1 cellular context compared by ENCODE assay signal in the genomic region with DNA sequence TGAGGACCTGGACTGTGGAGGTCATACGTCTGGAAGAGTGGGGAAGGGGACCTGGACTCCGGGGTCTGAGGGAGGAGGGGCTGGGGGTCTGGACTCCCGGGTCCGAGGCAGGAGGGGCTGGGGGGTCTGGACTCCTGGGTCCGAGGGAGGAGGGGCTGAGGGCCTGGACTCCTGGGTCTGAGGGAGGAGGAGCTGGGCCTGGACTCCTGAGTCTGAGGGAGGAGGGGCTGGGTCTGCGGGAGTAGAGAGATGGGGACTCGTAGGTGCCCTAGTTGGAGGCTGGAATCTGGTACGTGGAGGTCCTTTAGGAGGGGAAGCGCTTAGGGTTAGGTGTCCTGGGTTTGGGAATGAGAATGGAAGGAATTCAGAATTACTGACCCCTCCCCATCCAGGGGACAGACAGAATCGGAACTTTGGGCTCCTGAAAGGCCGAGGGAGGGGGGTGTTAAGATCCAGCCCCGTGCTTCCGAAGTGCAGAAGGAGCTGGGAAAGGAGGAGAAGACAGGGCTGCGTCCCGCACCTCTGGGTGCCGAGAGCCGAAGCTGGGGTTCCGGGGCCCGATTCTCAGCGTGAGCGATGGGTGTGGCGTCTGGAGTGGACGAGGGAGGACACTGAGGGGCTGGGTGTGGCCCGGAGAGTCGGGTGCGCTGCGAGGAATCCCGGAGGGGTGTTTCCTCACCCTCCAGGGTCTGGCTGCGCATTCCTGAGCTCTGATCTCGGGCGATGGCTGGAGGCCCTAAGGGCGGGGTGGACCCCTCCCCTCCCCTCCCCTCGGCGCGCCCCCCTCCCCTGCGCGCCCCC.
A peak's percentile ranks its signal among the peaks of the same experiment; 100 is the strongest.
TF ChIP-seq lines count a peak whose summit lies in the region.

No MANE protein-coding gene starts in this region.

TF ChIP-seq in HepG2, 621 proteins besides CTCF, POLR2A, EP300 and RAD21 (continued from another document):
- no peak for TF ChIP-seq SP1 (IDR thresholded peaks at IDR 0.05)
- TF ChIP-seq SP1 (CRISPR knock-in tag; IDR thresholded peaks at IDR 0.05), result no peak
- 0 out of 2 replicates have a peak, but pooled peaks have one; percentile 12 for TF ChIP-seq ZNF563 (CRISPR knock-in tag; IDR thresholded peaks at IDR 0.05)
- TF ChIP-seq RBM22 (optimal IDR thresholded peaks at IDR 0.05; ENCODE audit: low read length), result no peak
- TF ChIP-seq, protein P1, sequence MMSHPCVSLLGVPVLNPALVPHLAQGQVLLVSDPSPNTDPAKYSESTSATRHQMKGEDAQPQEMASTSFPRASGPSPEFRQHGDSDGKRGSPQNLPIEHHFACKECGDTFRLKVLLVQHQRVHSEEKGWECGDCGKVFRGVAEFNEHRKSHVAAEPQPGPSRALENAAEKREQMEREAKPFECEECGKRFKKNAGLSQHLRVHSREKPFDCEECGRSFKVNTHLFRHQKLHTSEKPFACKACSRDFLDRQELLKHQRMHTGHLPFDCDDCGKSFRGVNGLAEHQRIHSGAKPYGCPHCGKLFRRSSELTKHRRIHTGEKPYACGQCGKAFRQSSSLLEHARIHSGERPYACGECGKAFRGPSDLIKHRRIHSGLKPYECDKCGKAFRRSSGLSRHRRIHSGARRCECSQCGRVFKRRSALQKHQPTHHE (CRISPR knock-in tag; IDR thresholded peaks at IDR 0.05; ENCODE audit: borderline replicate concordance), result no peak
- TF ChIP-seq, protein P2, sequence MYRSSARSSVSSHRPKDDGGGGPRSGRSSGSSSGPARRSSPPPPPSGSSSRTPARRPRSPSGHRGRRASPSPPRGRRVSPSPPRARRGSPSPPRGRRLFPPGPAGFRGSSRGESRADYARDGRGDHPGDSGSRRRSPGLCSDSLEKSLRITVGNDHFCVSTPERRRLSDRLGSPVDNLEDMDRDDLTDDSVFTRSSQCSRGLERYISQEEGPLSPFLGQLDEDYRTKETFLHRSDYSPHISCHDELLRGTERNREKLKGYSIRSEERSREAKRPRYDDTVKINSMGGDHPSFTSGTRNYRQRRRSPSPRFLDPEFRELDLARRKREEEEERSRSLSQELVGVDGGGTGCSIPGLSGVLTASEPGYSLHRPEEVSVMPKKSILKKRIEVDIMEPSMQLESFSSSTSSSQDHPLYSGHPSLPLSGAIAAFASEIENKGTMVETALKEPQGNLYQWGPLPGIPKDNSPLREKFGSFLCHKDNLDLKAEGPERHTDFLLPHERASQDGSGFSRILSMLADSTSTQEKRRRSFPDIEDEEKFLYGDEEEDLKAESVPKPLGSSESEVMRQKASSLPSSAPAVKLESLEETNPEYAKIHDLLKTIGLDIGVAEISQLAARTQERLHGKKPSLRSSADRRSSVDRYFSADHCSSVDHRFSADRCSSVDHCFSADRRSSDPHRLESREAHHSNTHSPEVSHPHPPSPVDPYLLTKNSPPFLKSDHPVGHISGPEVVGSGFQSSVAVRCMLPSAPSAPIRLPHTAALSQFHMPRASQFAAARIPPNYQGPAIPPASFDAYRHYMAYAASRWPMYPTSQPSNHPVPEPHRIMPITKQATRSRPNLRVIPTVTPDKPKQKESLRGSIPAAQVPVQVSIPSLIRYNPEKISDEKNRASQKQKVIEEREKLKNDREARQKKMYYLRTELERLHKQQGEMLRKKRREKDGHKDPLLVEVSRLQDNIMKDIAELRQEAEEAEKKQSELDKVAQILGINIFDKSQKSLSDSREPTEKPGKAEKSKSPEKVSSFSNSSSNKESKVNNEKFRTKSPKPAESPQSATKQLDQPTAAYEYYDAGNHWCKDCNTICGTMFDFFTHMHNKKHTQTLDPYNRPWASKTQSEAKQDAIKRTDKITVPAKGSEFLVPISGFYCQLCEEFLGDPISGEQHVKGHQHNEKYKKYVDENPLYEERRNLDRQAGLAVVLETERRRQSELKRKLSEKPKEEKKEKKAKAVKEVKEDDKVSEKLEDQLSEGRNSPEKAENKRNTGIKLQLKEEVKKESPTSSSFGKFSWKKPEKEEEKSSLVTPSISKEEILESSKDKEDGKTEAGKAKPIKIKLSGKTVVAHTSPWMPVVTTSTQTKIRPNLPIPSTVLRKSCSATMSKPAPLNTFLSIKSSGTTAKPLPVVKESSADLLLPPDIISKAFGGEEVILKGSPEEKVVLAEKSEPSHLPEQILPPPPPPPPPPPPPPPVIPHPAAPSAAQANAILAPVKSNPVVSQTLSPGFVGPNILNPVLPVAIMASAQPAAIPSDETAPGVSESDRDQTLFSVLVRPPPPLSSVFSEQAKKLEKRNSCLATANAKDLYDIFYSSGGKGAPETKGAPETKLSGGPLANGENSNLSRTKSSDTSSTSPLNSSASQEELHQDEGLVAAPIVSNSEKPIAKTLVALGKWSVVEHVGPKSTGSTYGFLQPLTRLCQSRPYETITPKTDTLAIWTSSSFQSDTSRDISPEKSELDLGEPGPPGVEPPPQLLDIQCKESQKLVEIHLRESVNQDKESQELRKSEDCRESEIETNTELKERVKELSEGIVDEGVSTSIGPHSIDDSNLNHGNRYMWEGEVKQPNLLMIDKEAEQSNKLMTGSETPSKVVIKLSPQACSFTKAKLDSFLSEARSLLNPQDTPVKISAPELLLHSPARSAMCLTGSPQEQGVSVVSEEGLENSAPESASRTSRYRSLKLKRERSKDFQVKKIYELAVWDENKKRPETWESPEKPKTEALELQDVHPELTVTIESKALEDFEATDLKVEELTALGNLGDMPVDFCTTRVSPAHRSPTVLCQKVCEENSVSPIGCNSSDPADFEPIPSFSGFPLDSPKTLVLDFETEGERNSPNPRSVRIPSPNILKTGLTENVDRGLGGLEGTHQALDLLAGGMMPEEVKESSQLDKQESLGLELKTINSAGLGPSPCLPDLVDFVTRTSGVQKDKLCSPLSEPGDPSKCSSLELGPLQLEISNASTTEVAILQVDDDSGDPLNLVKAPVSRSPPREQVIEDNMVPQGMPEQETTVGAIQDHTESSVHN (CRISPR knock-in tag; IDR thresholded peaks at IDR 0.05), result no peak
- TF ChIP-seq SIN3A (IDR thresholded peaks at IDR 0.05; ENCODE audit: borderline replicate concordance, low read depth, low read length), result 0 out of 2 replicates have a peak, but pooled peaks have one; percentile 8
- TF ChIP-seq ZNF776 (CRISPR knock-in tag; IDR thresholded peaks at IDR 0.05), result 0 out of 2 replicates have a peak, but pooled peaks have one; percentile 14
- no peak for TF ChIP-seq ZFAT (CRISPR knock-in tag; conservative IDR thresholded peaks at IDR 0.05)
- no peak for TF ChIP-seq SIN3B (IDR thresholded peaks at IDR 0.05; ENCODE audit: low read length)
- TF ChIP-seq GATAD1 (CRISPR knock-in tag; IDR thresholded peaks at IDR 0.05), result no peak
- TF ChIP-seq, protein P3, sequence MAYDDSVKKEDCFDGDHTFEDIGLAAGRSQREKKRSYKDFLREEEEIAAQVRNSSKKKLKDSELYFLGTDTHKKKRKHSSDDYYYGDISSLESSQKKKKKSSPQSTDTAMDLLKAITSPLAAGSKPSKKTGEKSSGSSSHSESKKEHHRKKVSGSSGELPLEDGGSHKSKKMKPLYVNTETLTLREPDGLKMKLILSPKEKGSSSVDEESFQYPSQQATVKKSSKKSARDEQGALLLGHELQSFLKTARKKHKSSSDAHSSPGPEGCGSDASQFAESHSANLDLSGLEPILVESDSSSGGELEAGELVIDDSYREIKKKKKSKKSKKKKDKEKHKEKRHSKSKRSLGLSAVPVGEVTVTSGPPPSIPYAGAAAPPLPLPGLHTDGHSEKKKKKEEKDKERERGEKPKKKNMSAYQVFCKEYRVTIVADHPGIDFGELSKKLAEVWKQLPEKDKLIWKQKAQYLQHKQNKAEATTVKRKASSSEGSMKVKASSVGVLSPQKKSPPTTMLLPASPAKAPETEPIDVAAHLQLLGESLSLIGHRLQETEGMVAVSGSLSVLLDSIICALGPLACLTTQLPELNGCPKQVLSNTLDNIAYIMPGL (CRISPR knock-in tag; IDR thresholded peaks at IDR 0.05; ENCODE audit: borderline replicate concordance in 1 of 2, low read depth in 1 of 2), result peak in 1 of 2 experiments; percentile 22; a peak in 1 of 4 replicates
- no peak for TF ChIP-seq TEAD3 (CRISPR knock-in tag; optimal IDR thresholded peaks at IDR 0.05; ENCODE audit: borderline replicate concordance)
- TF ChIP-seq DNMT3B (CRISPR knock-in tag; conservative IDR thresholded peaks at IDR 0.05), result no peak
- TF ChIP-seq ZNF224 (CRISPR knock-in tag; IDR thresholded peaks at IDR 0.05), result no peak
- TF ChIP-seq ZNF510 (CRISPR knock-in tag; IDR thresholded peaks at IDR 0.05; ENCODE audit: low read depth), result no peak
- no peak for TF ChIP-seq NR2F2 (IDR thresholded peaks at IDR 0.05; ENCODE audit: borderline replicate concordance, low read depth)
- no peak for TF ChIP-seq ZNF230 (CRISPR knock-in tag; IDR thresholded peaks at IDR 0.05)
- TF ChIP-seq, protein P4, sequence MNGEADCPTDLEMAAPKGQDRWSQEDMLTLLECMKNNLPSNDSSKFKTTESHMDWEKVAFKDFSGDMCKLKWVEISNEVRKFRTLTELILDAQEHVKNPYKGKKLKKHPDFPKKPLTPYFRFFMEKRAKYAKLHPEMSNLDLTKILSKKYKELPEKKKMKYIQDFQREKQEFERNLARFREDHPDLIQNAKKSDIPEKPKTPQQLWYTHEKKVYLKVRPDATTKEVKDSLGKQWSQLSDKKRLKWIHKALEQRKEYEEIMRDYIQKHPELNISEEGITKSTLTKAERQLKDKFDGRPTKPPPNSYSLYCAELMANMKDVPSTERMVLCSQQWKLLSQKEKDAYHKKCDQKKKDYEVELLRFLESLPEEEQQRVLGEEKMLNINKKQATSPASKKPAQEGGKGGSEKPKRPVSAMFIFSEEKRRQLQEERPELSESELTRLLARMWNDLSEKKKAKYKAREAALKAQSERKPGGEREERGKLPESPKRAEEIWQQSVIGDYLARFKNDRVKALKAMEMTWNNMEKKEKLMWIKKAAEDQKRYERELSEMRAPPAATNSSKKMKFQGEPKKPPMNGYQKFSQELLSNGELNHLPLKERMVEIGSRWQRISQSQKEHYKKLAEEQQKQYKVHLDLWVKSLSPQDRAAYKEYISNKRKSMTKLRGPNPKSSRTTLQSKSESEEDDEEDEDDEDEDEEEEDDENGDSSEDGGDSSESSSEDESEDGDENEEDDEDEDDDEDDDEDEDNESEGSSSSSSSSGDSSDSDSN (CRISPR knock-in tag; IDR thresholded peaks at IDR 0.05), result 0 out of 2 replicates have a peak, but pooled peaks have one; percentile 13
- TF ChIP-seq SUZ12 (IDR thresholded peaks at IDR 0.05; ENCODE audit: low read depth, low read length), result no peak
- TF ChIP-seq ZKSCAN5 (CRISPR knock-in tag; IDR thresholded peaks at IDR 0.05), result no peak
- no peak for TF ChIP-seq ATM (IDR thresholded peaks at IDR 0.05; ENCODE audit: borderline replicate concordance)
